Comparison of ENCODE assay signal across 8 cellular contexts in genomic region chr1:211698161-211699026, GRCh38. TPM values are rescaled to one million over a fixed set of nuclear protein-coding genes. Genes with fewer than 3 reads are reported as not detected.
DNase-seq lines count a peak whose midpoint lies in the region; ATAC-seq and TF ChIP-seq lines count a peak whose summit lies in the region.

No MANE protein-coding gene starts in this region.

- ATAC-seq in GM19328 (IDR thresholded peaks at IDR 0.05; ENCODE audit: unreplicated experiment) (peak; percentile 33), HG03460 (IDR thresholded peaks at IDR 0.05; ENCODE audit: unreplicated experiment) (peak; percentile 33)

- H3K27me3 ChIP-seq in BE2C = no peaks in the 10 kb centered on the region
- H3K27me3 ChIP-seq in muscle layer of colon (ENCODE audit: control insufficient read depth in 1 of 2, insufficient read depth in 2 of 2, low read length in 2 of 2) = peaks cover 0 to 5% of the 10 kb centered on the region in 2 donors

- H3K9me3 ChIP-seq in BE2C (no peaks in the 10 kb centered on the region), muscle layer of colon (ENCODE audit: low read length) (no peaks in the 10 kb centered on the region)

- H3K4me1 ChIP-seq in BE2C (no peaks in the 10 kb centered on the region; the same call in 1 of the 2 replicates), muscle layer of colon (ENCODE audit: insufficient read depth, low read length) (no peaks in the 10 kb centered on the region)

- H3K9ac ChIP-seq in muscle layer of colon (ENCODE audit: low read length) = no peak overlapping the region

- DNase-seq in BE2C (peak; percentile 85), NOMO-1 (lab: John Stamatoyannopoulos, UW; ENCODE audit: unreplicated experiment in 2 of 2) (peak; percentile 39 to 60), activated T-cell treated with anti-CD3 and anti-CD28 coated beads for 1 hour (ENCODE audit: low read depth) (peak; percentile 79), epithelial cell of proximal tubule (ENCODE audit: low read depth) (no peak)
- DNase-seq in stimulated activated CD8-positive, alpha-beta memory T cell treated with anti-CD3 and anti-CD28 coated beads, Interleukin-7, amount 100 ng/mL, for 24 hours (ENCODE audit: low read depth) = peak; percentile 76

- H3K36me3 ChIP-seq in BE2C (no peaks in the 10 kb centered on the region), muscle layer of colon (ENCODE audit: insufficient read depth, low read length) (no peaks in the 10 kb centered on the region)

- TF ChIP-seq CTCF in BE2C (IDR thresholded peaks at IDR 0.05; ENCODE audit: low read depth, low read length) (peak; percentile 99), epithelial cell of proximal tubule (conservative IDR thresholded peaks at IDR 0.05; ENCODE audit: low read depth, low read length) (peak; percentile 97)

- H3K4me3 ChIP-seq in BE2C (ENCODE audit: low read depth, low read length) (peak overlapping the region; percentile 42; the same call in 1 of the 2 replicates), epithelial cell of proximal tubule (ENCODE audit: low read depth, low read length) (peak overlapping the region; percentile 29), muscle layer of colon (ENCODE audit: low read depth in 1 of 2, low read length in 2 of 2) (peak overlapping the region; percentile 10 to 43)

- H3K27ac ChIP-seq in muscle layer of colon (ENCODE audit: low read depth, low read length) = no peak overlapping the region

RNA-seq across cellular contexts. Expression of gene NEK2, which starts 23.0 kb away (rescaled TPM):
- polyA plus RNA-seq in BE2C (2012; ENCODE audit: insufficient read depth, insufficient read length, low read depth) = 5.5 TPM
- total RNA-seq in epithelial cell of proximal tubule = 28.0 and 36.4 TPM in 2 replicates
